ENCODE assay signal across 1 cellular context in genomic region chr2:191012845-191013616, GRCh38.
TF ChIP-seq lines count a peak whose summit lies in the region.

No MANE protein-coding gene starts in this region.

TF ChIP-seq in K562, 482 proteins besides CTCF, POLR2A, EP300 and RAD21 (continued from another document):
- TF ChIP-seq MTF1 (CRISPR knock-in tag; IDR thresholded peaks at IDR 0.05; ENCODE audit: borderline replicate concordance) (no peak), LCOR (CRISPR knock-in tag; IDR thresholded peaks at IDR 0.05) (no peak), CEBPG (CRISPR knock-in tag; IDR thresholded peaks at IDR 0.05) (peak; percentile 61; the same call in 1 of the 2 replicates), CEBPG (tag; conservative IDR thresholded peaks at IDR 0.05 in 1 of 2, IDR thresholded peaks at IDR 0.05 in 1 of 2) (peak; percentile 55 to 82; a peak in 3 of 4 replicates), ZNF507 (tag; conservative IDR thresholded peaks at IDR 0.05) (no peak), TAF1 (IDR thresholded peaks at IDR 0.05; ENCODE audit: control insufficient read depth, extremely low read depth, insufficient read depth, low read length, severe bottlenecking) (no peak), MTA1 (IDR thresholded peaks at IDR 0.05; ENCODE audit: borderline replicate concordance) (no peak), BCOR (IDR thresholded peaks at IDR 0.05) (no peak), OTX1 (CRISPR knock-in tag; IDR thresholded peaks at IDR 0.05) (no peak), ETV1 (tag; conservative IDR thresholded peaks at IDR 0.05; ENCODE audit: low read depth) (no peak), ZNF583 (CRISPR knock-in tag; IDR thresholded peaks at IDR 0.05) (no peak), NFRKB (IDR thresholded peaks at IDR 0.05; ENCODE audit: low read depth) (no peak)
TF ChIP-seq in K562: peak in this region for 2.
